Comparison of ENCODE assay signal across 24 cellular contexts in genomic region chr4:25178838-25179261, GRCh38. TPM values are rescaled to one million over a fixed set of nuclear protein-coding genes. Genes with fewer than 3 reads are reported as not detected.
DNase-seq lines count a peak whose midpoint lies in the region; ATAC-seq and TF ChIP-seq lines count a peak whose summit lies in the region.
"Had no signal": no experiment of that assay in that cellular context is flagged by ENCODE, and none has a peak within 500 bp of the region (broad histone marks: within the 10 kb centered on the region; RNA-seq: fewer than 3 reads in every experiment).

No MANE protein-coding gene starts in this region.

- H3K27me3 Mint-ChIP-seq in activated CD4-positive, alpha-beta T cell treated with anti-CD3 and anti-CD28 coated beads, Interleukin-2, amount 10 ng/mL, durations not matched to agents 24 days and 14 days = no peaks in the 10 kb centered on the region
- H3K27me3 Mint-ChIP-seq in CD4-positive, CD25-positive, alpha-beta regulatory T cell = no peaks in the 10 kb centered on the region
- H3K27me3 Mint-ChIP-seq in T-helper 17 cell = no peaks in the 10 kb centered on the region
- H3K27me3 Mint-ChIP-seq: activated CD8-positive, alpha-beta memory T cell treated with anti-CD3 and anti-CD28 coated beads, Interleukin-2, amount 10 ng/mL, durations not matched to agents 7 days and 5 days; central memory CD8-positive, alpha-beta T cell; IgD-negative memory B cell; natural killer cell treated with Interleukin-12 subunit alpha and Interleukin-12 subunit beta and Interleukin-15 and Interleukin-18, amount 100 ng/mL, for 72 hours had no signal

- no peak overlapping the region for H3K27ac Mint-ChIP-seq in activated CD4-positive, alpha-beta T cell treated with anti-CD3 and anti-CD28 coated beads, Interleukin-2, amount 10 ng/mL, durations not matched to agents 24 days and 14 days
- peak overlapping the region in 2 of 3 donors; percentile 42 to 72 for H3K27ac Mint-ChIP-seq in CD4-positive, CD25-positive, alpha-beta regulatory T cell
- H3K27ac Mint-ChIP-seq in T-helper 17 cell = peak overlapping the region; percentile 19
- H3K27ac Mint-ChIP-seq: activated CD8-positive, alpha-beta memory T cell treated with anti-CD3 and anti-CD28 coated beads, Interleukin-2, amount 10 ng/mL, durations not matched to agents 7 days and 5 days; IgD-negative memory B cell had no signal

- no peaks in the 10 kb centered on the region for H3K4me1 ChIP-seq in CD4-positive, CD25-positive, alpha-beta regulatory T cell (ENCODE audit: control insufficient read depth, insufficient read depth, low read length, poor library complexity, severe bottlenecking)

- no peaks in the 10 kb centered on the region for H3K9me3 ChIP-seq in CD4-positive, CD25-positive, alpha-beta regulatory T cell (ENCODE audit: control insufficient read depth in 2 of 2, low read length in 2 of 2)
- no peaks in the 10 kb centered on the region for H3K9me3 ChIP-seq in T-helper 17 cell (ENCODE audit: control insufficient read depth, low read length, poor library complexity, severe bottlenecking)
- H3K9me3 ChIP-seq: left ventricle myocardium inferior had no signal

- no peak for TF ChIP-seq CTCF in coronary artery (IDR thresholded peaks at IDR 0.05)

- peaks cover 19% of the 10 kb centered on the region for H3K4me1 Mint-ChIP-seq in activated CD4-positive, alpha-beta T cell treated with anti-CD3 and anti-CD28 coated beads, Interleukin-2, amount 10 ng/mL, durations not matched to agents 24 days and 14 days
- H3K4me1 Mint-ChIP-seq in CD4-positive, CD25-positive, alpha-beta regulatory T cell = peaks cover 13 to 41% (median 29%) of the 10 kb centered on the region in 4 donors
- H3K4me1 Mint-ChIP-seq in T-helper 17 cell = peaks cover 23% of the 10 kb centered on the region

- ATAC-seq in CD4-positive, CD25-positive, alpha-beta regulatory T cell (ENCODE audit: low read depth in 2 of 2) = peak; percentile 37 to 58
- ATAC-seq in T-helper 17 cell (peak; percentile 61), left lobe of liver (peak; percentile 95), HG02642 (IDR thresholded peaks at IDR 0.05; ENCODE audit: poor library complexity, unreplicated experiment) (no peak)
- ATAC-seq: activated CD8-positive, alpha-beta memory T cell treated with anti-CD3 and anti-CD28 coated beads, Interleukin-2, amount 10 ng/mL, durations not matched to agents 7 days and 5 days; natural killer cell treated with Interleukin-12 subunit alpha and Interleukin-12 subunit beta and Interleukin-15 and Interleukin-18, amount 100 ng/mL, for 72 hours had no signal

- H3K4me3 Mint-ChIP-seq in activated CD4-positive, alpha-beta T cell treated with anti-CD3 and anti-CD28 coated beads, Interleukin-2, amount 10 ng/mL, durations not matched to agents 24 days and 14 days = no peak overlapping the region
- H3K4me3 Mint-ChIP-seq in CD4-positive, CD25-positive, alpha-beta regulatory T cell = no peak overlapping the region
- no peak overlapping the region for H3K4me3 Mint-ChIP-seq in T-helper 17 cell
- H3K4me3 Mint-ChIP-seq: activated CD8-positive, alpha-beta memory T cell treated with anti-CD3 and anti-CD28 coated beads, Interleukin-2, amount 10 ng/mL, durations not matched to agents 7 days and 5 days; central memory CD8-positive, alpha-beta T cell; IgD-negative memory B cell; natural killer cell treated with Interleukin-12 subunit alpha and Interleukin-12 subunit beta and Interleukin-15 and Interleukin-18, amount 100 ng/mL, for 72 hours had no signal

- no peaks in the 10 kb centered on the region for H3K27me3 ChIP-seq in CD4-positive, CD25-positive, alpha-beta regulatory T cell (ENCODE audit: control insufficient read depth, insufficient read depth, low read length)

- H3K36me3 Mint-ChIP-seq in activated CD4-positive, alpha-beta T cell treated with anti-CD3 and anti-CD28 coated beads, Interleukin-2, amount 10 ng/mL, durations not matched to agents 24 days and 14 days (ENCODE audit: low read depth) = peaks cover 6% of the 10 kb centered on the region
- peaks cover 15% of the 10 kb centered on the region for H3K36me3 Mint-ChIP-seq in CD4-positive, CD25-positive, alpha-beta regulatory T cell
- no peaks in the 10 kb centered on the region for H3K36me3 Mint-ChIP-seq in T-helper 17 cell (ENCODE audit: low read depth)
- H3K36me3 Mint-ChIP-seq: activated CD8-positive, alpha-beta memory T cell treated with anti-CD3 and anti-CD28 coated beads, Interleukin-2, amount 10 ng/mL, durations not matched to agents 7 days and 5 days; natural killer cell treated with Interleukin-12 subunit alpha and Interleukin-12 subunit beta and Interleukin-15 and Interleukin-18, amount 100 ng/mL, for 72 hours had no signal

- intact Hi-C loops in activated CD4-positive, alpha-beta T cell treated with anti-CD3 and anti-CD28 coated beads, Interleukin-2, amount 10 ng/mL, durations not matched to agents 24 days and 14 days (cut with micrococcal nuclease) = loop anchor here (1.0 kb wide), 1 partner anchor 19 kb away; the partner anchor contains the start of gene SEPSECS

- H3K27ac ChIP-seq in CD4-positive, CD25-positive, alpha-beta regulatory T cell (ENCODE audit: insufficient read depth, low read length, poor library complexity, severe bottlenecking) = no peak overlapping the region
- H3K27ac ChIP-seq in coronary artery = no peak overlapping the region
- H3K27ac ChIP-seq: GM23248, left ventricle myocardium inferior had no signal

- no peak overlapping the region for H3K4me3 ChIP-seq in CD4-positive, CD25-positive, alpha-beta regulatory T cell (ENCODE audit: low read depth, low read length)
- H3K4me3 ChIP-seq in coronary artery = no peak overlapping the region
- H3K4me3 ChIP-seq: GM23248, left ventricle myocardium inferior had no signal

- no peaks in the 10 kb centered on the region for H3K9me3 Mint-ChIP-seq in activated CD4-positive, alpha-beta T cell treated with anti-CD3 and anti-CD28 coated beads, Interleukin-2, amount 10 ng/mL, durations not matched to agents 24 days and 14 days
- peaks cover 0 to 2% (median 0%) of the 10 kb centered on the region in 7 donors for H3K9me3 Mint-ChIP-seq in CD4-positive, CD25-positive, alpha-beta regulatory T cell
- H3K9me3 Mint-ChIP-seq: central memory CD8-positive, alpha-beta T cell; IgD-negative memory B cell; natural killer cell treated with Interleukin-12 subunit alpha and Interleukin-12 subunit beta and Interleukin-15 and Interleukin-18, amount 100 ng/mL, for 72 hours had no signal

- peak; percentile 65 for DNase-seq in activated CD4-positive, alpha-beta T cell treated with anti-CD3 and anti-CD28 coated beads, Interleukin-2, amount 10 ng/mL, durations not matched to agents 24 days and 14 days
- no peak for DNase-seq in activated CD4-positive, alpha-beta T cell treated with anti-CD3 and anti-CD28 coated beads, Interleukin-2, amount 50 U/mL, for 4 hours
- DNase-seq in CD4-positive, CD25-positive, alpha-beta regulatory T cell = peak in 1 of 3 donors; percentile 46
- DNase-seq in T-helper 17 cell (no peak), left lobe of liver (ENCODE audit: low spot score) (peak; percentile 72), SKM-1 (lab: John Stamatoyannopoulos, UW; ENCODE audit: unreplicated experiment) (no peak), coronary artery (ENCODE audit: low spot score) (no peak)
- DNase-seq: activated CD8-positive, alpha-beta memory T cell treated with anti-CD3 and anti-CD28 coated beads, Interleukin-2, amount 10 ng/mL, durations not matched to agents 7 days and 5 days; activated gamma-delta T cell; AML-193; DMS53; GDM1; GM23248; left ventricle myocardium inferior; NCI-H1105; NCI-H2029; NCI-H2227 treated with DMSO at 0.1 percent for 48 hours; NCI-H82; small intestine; T-helper 9 cell had no signal

- H3K36me3 ChIP-seq in CD4-positive, CD25-positive, alpha-beta regulatory T cell (ENCODE audit: control insufficient read depth, insufficient read depth, low read length) = peaks cover 3% of the 10 kb centered on the region
- H3K36me3 ChIP-seq: left ventricle myocardium inferior had no signal

RNA-seq across cellular contexts. Expression of gene SEPSECS, which starts 18.6 kb away (rescaled TPM):
- total RNA-seq in activated CD4-positive, alpha-beta T cell treated with anti-CD3 and anti-CD28 coated beads, Interleukin-2, amount 10 ng/mL, durations not matched to agents 24 days and 14 days = 12.0 and 13.2 TPM in 2 replicates
- total RNA-seq in CD4-positive, CD25-positive, alpha-beta regulatory T cell = 16.7 TPM
- 1 to 10 TPM; 1.8 to 3.9 (median 3.2) TPM for polyA plus RNA-seq in CD4-positive, CD25-positive, alpha-beta regulatory T cell
- total RNA-seq in T-helper 17 cell (10 to 100 TPM; 15.9 to 21.2 TPM), left lobe of liver (24.9 TPM)

RNA-seq across cellular contexts. Expression of gene PI4K2B, which starts 55.0 kb away (rescaled TPM):
- 32.8 and 34.2 TPM in 2 replicates for total RNA-seq in activated CD4-positive, alpha-beta T cell treated with anti-CD3 and anti-CD28 coated beads, Interleukin-2, amount 10 ng/mL, durations not matched to agents 24 days and 14 days
- 16.5 TPM for total RNA-seq in CD4-positive, CD25-positive, alpha-beta regulatory T cell
- polyA plus RNA-seq in CD4-positive, CD25-positive, alpha-beta regulatory T cell = 10 to 100 TPM; 12.1 to 19.0 (median 12.9) TPM
- 10 to 100 TPM; 12.6 to 12.8 TPM for total RNA-seq in T-helper 17 cell
- total RNA-seq in left lobe of liver = 23.0 TPM

Comparison
In these comparisons a context has a peak if more than half of its experiments do, and no peak if none do; other contexts are left out.
1. DNase-seq: peak in activated CD4-positive, alpha-beta T cell treated with anti-CD3 and anti-CD28 coated beads, Interleukin-2, amount 10 ng/mL, durations not matched to agents 24 days and 14 days (single experiment) and left lobe of liver (single experiment); none in activated CD4-positive, alpha-beta T cell treated with anti-CD3 and anti-CD28 coated beads, Interleukin-2, amount 50 U/mL, for 4 hours (0 of 2), T-helper 17 cell (0 of 3), SKM-1 (single experiment) and coronary artery (single experiment).